ENCODE assay signal across 1 cellular context in the genomic region with DNA sequence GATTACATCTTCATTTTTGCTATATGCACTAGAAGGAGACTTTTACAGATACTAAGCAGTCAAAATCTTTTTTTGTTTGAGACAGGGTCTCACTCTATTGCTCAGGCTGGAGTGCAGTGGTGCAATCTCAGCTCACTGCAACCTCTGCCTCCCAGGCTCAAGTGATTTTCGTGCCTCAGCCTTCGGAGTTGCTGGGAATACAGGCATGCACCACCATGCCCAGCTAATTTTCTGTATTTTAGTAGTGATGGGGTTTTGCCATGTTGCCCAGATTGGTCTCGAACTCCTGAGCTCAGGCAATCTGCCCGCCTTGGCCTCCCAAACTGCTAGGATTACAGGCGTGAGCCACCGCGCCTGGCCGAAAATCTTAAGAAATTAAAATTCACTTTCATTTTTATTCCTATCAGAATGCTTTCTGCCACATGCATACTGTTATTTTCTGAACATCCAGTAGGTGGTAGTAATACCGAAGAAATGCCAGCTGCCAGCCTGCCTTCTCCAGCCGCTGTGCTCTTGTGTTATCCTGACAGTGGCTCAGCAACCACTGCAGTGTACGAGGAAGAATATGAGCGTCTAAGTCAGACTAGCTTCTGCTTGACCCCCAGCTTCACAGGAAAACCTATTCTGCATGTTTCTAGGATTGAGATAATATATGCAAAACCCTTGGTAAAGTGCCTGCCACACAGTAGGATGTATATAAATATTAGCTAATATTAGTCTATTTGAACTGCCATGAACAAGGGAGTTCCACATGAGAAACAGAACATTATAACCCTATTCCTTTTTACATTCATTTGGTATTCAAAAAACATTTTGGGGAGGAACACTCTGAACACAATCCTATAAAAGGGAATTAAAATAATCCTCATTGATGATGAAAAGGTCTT.
TF ChIP-seq lines count a peak whose summit lies in the region.

No MANE protein-coding gene starts in this region.

TF ChIP-seq in GM23338, 12 proteins besides CTCF, POLR2A, EP300 and RAD21 (continued from another document):
- TF ChIP-seq ETS1 (IDR thresholded peaks at IDR 0.05) (no peak), ZNF114 (CRISPR knock-in tag; IDR thresholded peaks at IDR 0.05) (no peak), EZH2 (IDR thresholded peaks at IDR 0.05; ENCODE audit: low read depth, unreplicated experiment) (no peak), ZNF331 (CRISPR knock-in tag; IDR thresholded peaks at IDR 0.05; ENCODE audit: low read depth) (no peak), CREB1 (CRISPR knock-in tag; IDR thresholded peaks at IDR 0.05; ENCODE audit: low read depth) (no peak), EZH2phosphoT487 (IDR thresholded peaks at IDR 0.05; ENCODE audit: unreplicated experiment) (no peak), STAT1 (IDR thresholded peaks at IDR 0.05; ENCODE audit: unreplicated experiment) (no peak), NANOG (IDR thresholded peaks at IDR 0.05; ENCODE audit: borderline replicate concordance) (no peak)
- TF ChIP-seq, protein P1, sequence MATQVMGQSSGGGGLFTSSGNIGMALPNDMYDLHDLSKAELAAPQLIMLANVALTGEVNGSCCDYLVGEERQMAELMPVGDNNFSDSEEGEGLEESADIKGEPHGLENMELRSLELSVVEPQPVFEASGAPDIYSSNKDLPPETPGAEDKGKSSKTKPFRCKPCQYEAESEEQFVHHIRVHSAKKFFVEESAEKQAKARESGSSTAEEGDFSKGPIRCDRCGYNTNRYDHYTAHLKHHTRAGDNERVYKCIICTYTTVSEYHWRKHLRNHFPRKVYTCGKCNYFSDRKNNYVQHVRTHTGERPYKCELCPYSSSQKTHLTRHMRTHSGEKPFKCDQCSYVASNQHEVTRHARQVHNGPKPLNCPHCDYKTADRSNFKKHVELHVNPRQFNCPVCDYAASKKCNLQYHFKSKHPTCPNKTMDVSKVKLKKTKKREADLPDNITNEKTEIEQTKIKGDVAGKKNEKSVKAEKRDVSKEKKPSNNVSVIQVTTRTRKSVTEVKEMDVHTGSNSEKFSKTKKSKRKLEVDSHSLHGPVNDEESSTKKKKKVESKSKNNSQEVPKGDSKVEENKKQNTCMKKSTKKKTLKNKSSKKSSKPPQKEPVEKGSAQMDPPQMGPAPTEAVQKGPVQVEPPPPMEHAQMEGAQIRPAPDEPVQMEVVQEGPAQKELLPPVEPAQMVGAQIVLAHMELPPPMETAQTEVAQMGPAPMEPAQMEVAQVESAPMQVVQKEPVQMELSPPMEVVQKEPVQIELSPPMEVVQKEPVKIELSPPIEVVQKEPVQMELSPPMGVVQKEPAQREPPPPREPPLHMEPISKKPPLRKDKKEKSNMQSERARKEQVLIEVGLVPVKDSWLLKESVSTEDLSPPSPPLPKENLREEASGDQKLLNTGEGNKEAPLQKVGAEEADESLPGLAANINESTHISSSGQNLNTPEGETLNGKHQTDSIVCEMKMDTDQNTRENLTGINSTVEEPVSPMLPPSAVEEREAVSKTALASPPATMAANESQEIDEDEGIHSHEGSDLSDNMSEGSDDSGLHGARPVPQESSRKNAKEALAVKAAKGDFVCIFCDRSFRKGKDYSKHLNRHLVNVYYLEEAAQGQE (IDR thresholded peaks at IDR 0.05; ENCODE audit: unreplicated experiment): no peak
